Comparison of ENCODE assay signal across 26 cellular contexts in genomic region chr1:209534496-209535250, GRCh38. TPM values are rescaled to one million over a fixed set of nuclear protein-coding genes. Genes with fewer than 3 reads are reported as not detected.
A peak's percentile ranks its signal among the peaks of the same experiment; 100 is the strongest.
DNase-seq lines count a peak whose midpoint lies in the region; ATAC-seq and TF ChIP-seq lines count a peak whose summit lies in the region.
"Had no signal": no experiment of that assay in that cellular context is flagged by ENCODE, and none has a peak within 500 bp of the region (broad histone marks: within the 10 kb centered on the region; RNA-seq: fewer than 3 reads in every experiment).

No MANE protein-coding gene starts in this region.

- intact Hi-C loops in PC-3 (cut with micrococcal nuclease), result no loop called here

- no peak overlapping the region for H2AFZ ChIP-seq in PC-3 (ENCODE audit: low read length)

- peak; percentile 31; the same call in 2 of the 3 replicates for TF ChIP-seq CTCF in GM12872 (IDR thresholded peaks at IDR 0.05; ENCODE audit: insufficient read depth, low read depth, low read length)
- peak; percentile 44; the same call in 1 of the 2 replicates for TF ChIP-seq CTCF in PC-3 (conservative IDR thresholded peaks at IDR 0.05; ENCODE audit: low read depth, low read length)

- no peak overlapping the region for H3K4me2 ChIP-seq in PC-3 (ENCODE audit: low read length)
- H3K4me2 ChIP-seq: KMS-11 had no signal

- H3K27ac ChIP-seq in PC-3 (ENCODE audit: low read length), result no peak overlapping the region
- H3K27ac ChIP-seq: heart right ventricle, KMS-11, sigmoid colon had no signal

- ATAC-seq in PC-3, result no peak
- ATAC-seq: heart right ventricle had no signal

- H3K36me3 ChIP-seq in PC-3 (ENCODE audit: low read depth, low read length), result no peaks in the 10 kb centered on the region
- H3K36me3 ChIP-seq: heart right ventricle, sigmoid colon had no signal

- no peak overlapping the region for H3K9ac ChIP-seq in PC-3 (ENCODE audit: low read length)
- H3K9ac ChIP-seq: KMS-11 had no signal

- no peak overlapping the region for H3K4me3 ChIP-seq in PC-3 (ENCODE audit: low read length)
- H3K4me3 ChIP-seq: heart right ventricle, sigmoid colon had no signal

- H4K20me1 ChIP-seq in PC-3 (ENCODE audit: low read length), result no peaks in the 10 kb centered on the region

- H3K79me2 ChIP-seq in PC-3 (ENCODE audit: low read length), result no peaks in the 10 kb centered on the region

- POLR2A ChIA-PET in PC-3 (lab: Charles Lee; ENCODE audit: unreplicated experiment), result no interaction called here

- no TSS peak for BruUV-seq in PC-3 (replicated peaks; lab: Mats Ljungman, UMichigan)

- no peaks in the 10 kb centered on the region for H3K27me3 ChIP-seq in PC-3 (ENCODE audit: low read length)
- H3K27me3 ChIP-seq: sigmoid colon had no signal

- H3K4me1 ChIP-seq in PC-3 (ENCODE audit: insufficient read depth, low read length), result peaks cover 8% of the 10 kb centered on the region; the same call in 1 of the 2 replicates
- H3K4me1 ChIP-seq: heart right ventricle, sigmoid colon had no signal

- H3K9me3 ChIP-seq in PC-3 (ENCODE audit: low read length), result no peaks in the 10 kb centered on the region
- H3K9me3 ChIP-seq: heart right ventricle, sigmoid colon had no signal

- H3F3A ChIP-seq in PC-3 (ENCODE audit: low read length, unreplicated experiment), result no peaks in the 10 kb centered on the region

- CTCF ChIA-PET in PC-3 (lab: Charles Lee), result no interaction called here

- H3K9me2 ChIP-seq in PC-3 (replicated peaks; ENCODE audit: low read length), result no peaks in the 10 kb centered on the region

- DNase-seq in NCI-H1436 (lab: John Stamatoyannopoulos, UW), result peak; percentile 41
- DNase-seq in NCI-H1436 treated with DMSO at 0.1 percent for 48 hours (lab: John Stamatoyannopoulos, UW), result no peak
- no peak for DNase-seq in PC-3
- DNase-seq in iPS-NIHi7 (ENCODE audit: extremely low spot score), result peak; percentile 41
- no peak for DNase-seq in AML-193 (lab: John Stamatoyannopoulos, UW)
- DNase-seq in NCI-H226, result no peak
- DNase-seq in AG08396 (ENCODE audit: low spot score), result no peak
- DNase-seq: activated CD4-positive, alpha-beta T cell treated with anti-CD3 and anti-CD28 coated beads for 48 hours; activated naive CD8-positive, alpha-beta T cell treated with anti-CD3 and anti-CD28 coated beads for 36 hours; C1 segment of cervical spinal cord; erythroblast; foreskin fibroblast; heart right ventricle; HFFc6; immature natural killer cell; MV-4-11; NCI-H187 treated with DMSO at 0.1 percent for 48 hours; NCI-H446; posterior cingulate gyrus; sigmoid colon; stimulated activated CD4-positive, alpha-beta T cell treated with anti-CD3 and anti-CD28 coated beads, Interleukin-15, amount 100 ng/mL, for 24 hours; stimulated activated CD8-positive, alpha-beta memory T cell treated with anti-CD3 and anti-CD28 coated beads, Interleukin-4, amount 100 ng/mL, for 48 hours had no signal

RNA-seq across cellular contexts. Expression of gene CAMK1G, which starts 48.8 kb away (rescaled TPM):
- total RNA-seq in PC-3 (2014; rRNA removed), result not detected in 2 replicates
- total RNA-seq: A172; activated naive CD8-positive, alpha-beta T cell treated with anti-CD3 and anti-CD28 coated beads for 36 hours; HT1080 had no signal

Comparison
In these comparisons a context has a peak if more than half of its experiments do, and no peak if none do; other contexts are left out.
1. DNase-seq: peak in NCI-H1436 (single experiment) and iPS-NIHi7 (single experiment); none in NCI-H1436 treated with DMSO at 0.1 percent for 48 hours (single experiment), PC-3 (single experiment), AML-193 (0 of 2), NCI-H226 (single experiment) and AG08396 (single experiment).